15 cellular contexts compared by ENCODE assay signal in genomic region chr13:46586766-46587509, GRCh38. TPM values are rescaled to one million over a fixed set of nuclear protein-coding genes. Genes with fewer than 3 reads are reported as not detected.
DNase-seq lines count a peak whose midpoint lies in the region; ATAC-seq, FAIRE-seq and TF ChIP-seq lines count a peak whose summit lies in the region.
"Had no signal": no experiment of that assay in that cellular context is flagged by ENCODE, and none has a peak within 500 bp of the region (broad histone marks: within the 10 kb centered on the region; RNA-seq: fewer than 3 reads in every experiment).

No MANE protein-coding gene starts in this region.

- no peak overlapping the region for H2AFZ ChIP-seq in OCI-LY7 (ENCODE audit: low read length)

- no peaks in the 10 kb centered on the region for H3K9me3 Mint-ChIP-seq in stimulated activated memory B cell treated with anti-CD40 and anti-IgM and Interleukin-4, amounts not matched to agents 10 μg/mL and 1 μg/mL and 100 μg/mL, for 72 hours
- H3K9me3 Mint-ChIP-seq: activated T-cell treated with anti-CD3 and anti-CD28 coated beads, Interleukin-2, amount 50 U/mL, for 72 hours had no signal

- H3K36me3 ChIP-seq in OCI-LY7 (ENCODE audit: insufficient read depth, low read length) = no peaks in the 10 kb centered on the region
- H3K36me3 ChIP-seq: adrenal gland had no signal

- BruUV-seq in OCI-LY7 (replicated peaks; lab: Mats Ljungman, UMichigan) = no TSS peak

- H3K79me2 ChIP-seq in OCI-LY7 (ENCODE audit: insufficient read depth, low read depth, low read length) = peaks cover 98% of the 10 kb centered on the region

- no peak overlapping the region for H3K4me3 Mint-ChIP-seq in stimulated activated memory B cell treated with anti-CD40 and anti-IgM and Interleukin-4, amounts not matched to agents 10 μg/mL and 1 μg/mL and 100 μg/mL, for 72 hours
- H3K4me3 Mint-ChIP-seq: activated T-cell treated with anti-CD3 and anti-CD28 coated beads, Interleukin-2, amount 50 U/mL, for 72 hours had no signal

- H3K27me3 Mint-ChIP-seq in stimulated activated memory B cell treated with anti-CD40 and anti-IgM and Interleukin-4, amounts not matched to agents 10 μg/mL and 1 μg/mL and 100 μg/mL, for 72 hours = no peaks in the 10 kb centered on the region

- CTCF ChIA-PET in OCI-LY7 (lab: Charles Lee; ENCODE audit: unreplicated experiment) = interaction anchor here (0.9 to 1.2 kb wide), 2 partner anchors 15 to 31 kb away, joined by 4 read pairs; no protein-coding TSS in a partner anchor

- DNase-seq in D721Med (ENCODE audit: insufficient read length, low spot score) (no peak), OCI-LY7 (ENCODE audit: low spot score) (no peak), iris pigment epithelial cell (ENCODE audit: low read depth) (peak; percentile 59), ACHN (no peak), OCI-M2 (lab: John Stamatoyannopoulos, UW; ENCODE audit: unreplicated experiment) (no peak), DMS153 (lab: John Stamatoyannopoulos, UW) (no peak)
- DNase-seq: activated CD4-positive, alpha-beta T cell treated with anti-CD3 and anti-CD28 coated beads, Interleukin-2, amount 50 U/mL, for 1 hour; activated T-cell treated with anti-CD3 and anti-CD28 coated beads, Interleukin-2, amount 50 U/mL, for 72 hours; adrenal gland; dermis blood vessel endothelial cell; mammary epithelial cell; NCI-H1092 treated with DMSO at 0.1 percent for 48 hours; NCI-H2227 treated with DMSO at 0.1 percent for 48 hours; posterior cingulate gyrus had no signal

- TF ChIP-seq CTCF in D721Med (IDR thresholded peaks at IDR 0.05; ENCODE audit: insufficient read depth, missing control alignments) (no peak), OCI-LY7 (conservative IDR thresholded peaks at IDR 0.05; ENCODE audit: low read length) (no peak)

- peak overlapping the region; percentile 87 for H3K4me2 ChIP-seq in OCI-LY7 (ENCODE audit: low read length)

- peak overlapping the region; percentile 78 for H3K27ac ChIP-seq in OCI-LY7 (ENCODE audit: low read depth, low read length, poor library complexity, severe bottlenecking)
- H3K27ac ChIP-seq: adrenal gland had no signal

- FAIRE-seq in D721Med (lab: Jason Lieb, UNC) = peak; percentile 70

- H3K9me2 ChIP-seq in OCI-LY7 (ENCODE audit: insufficient read depth, low read length) = no peaks in the 10 kb centered on the region

- intact Hi-C loops in OCI-LY7 (cut with micrococcal nuclease; ENCODE audit: unreplicated experiment) = no loop called here

- peaks cover 68% of the 10 kb centered on the region for H3K4me1 Mint-ChIP-seq in stimulated activated memory B cell treated with anti-CD40 and anti-IgM and Interleukin-4, amounts not matched to agents 10 μg/mL and 1 μg/mL and 100 μg/mL, for 72 hours

- H3K4me3 ChIP-seq in OCI-LY7 (ENCODE audit: low read depth, low read length, poor library complexity, severe bottlenecking) = peak overlapping the region; percentile 61
- H3K4me3 ChIP-seq: adrenal gland had no signal

- in situ Hi-C loops in ACHN (cut with HindIII; ENCODE audit: low pct_ligation_motif_present, low pct_unique_long_range_greater_than_20kb, low sequenced_read_pairs) = no loop called here

- H3K9me3 ChIP-seq in OCI-LY7 (ENCODE audit: low read length) = no peaks in the 10 kb centered on the region
- H3K9me3 ChIP-seq: adrenal gland had no signal

- peak overlapping the region; percentile 87 for H3K27ac Mint-ChIP-seq in stimulated activated memory B cell treated with anti-CD40 and anti-IgM and Interleukin-4, amounts not matched to agents 10 μg/mL and 1 μg/mL and 100 μg/mL, for 72 hours
- H3K27ac Mint-ChIP-seq: activated T-cell treated with anti-CD3 and anti-CD28 coated beads, Interleukin-2, amount 50 U/mL, for 72 hours had no signal

- ATAC-seq in stimulated activated memory B cell treated with anti-CD40 and anti-IgM and Interleukin-4, amounts not matched to agents 10 μg/mL and 1 μg/mL and 100 μg/mL, for 72 hours = no peak
- ATAC-seq: activated T-cell treated with anti-CD3 and anti-CD28 coated beads, Interleukin-2, amount 50 U/mL, for 72 hours had no signal

- H4K20me1 ChIP-seq in OCI-LY7 (ENCODE audit: insufficient read depth, low read length) = no peaks in the 10 kb centered on the region; the same call in 1 of the 2 replicates

- H3K4me1 ChIP-seq in OCI-LY7 (ENCODE audit: insufficient read depth, low read length, poor library complexity, severe bottlenecking) = peaks cover 97% of the 10 kb centered on the region

- POLR2A ChIA-PET in OCI-LY7 (lab: Charles Lee) = interaction anchor here (0.8 to 5.5 kb wide), 15 partner anchors 8 to 79 kb away, joined by 3 to 59 read pairs (median 5); partner anchors contain the start of gene LRCH1

- H3K36me3 Mint-ChIP-seq in stimulated activated memory B cell treated with anti-CD40 and anti-IgM and Interleukin-4, amounts not matched to agents 10 μg/mL and 1 μg/mL and 100 μg/mL, for 72 hours = no peaks in the 10 kb centered on the region

RNA-seq across cellular contexts. Expression of gene LRCH1, which starts 34.0 kb away (rescaled TPM):
- 14.9 and 16.7 TPM in 2 replicates for total RNA-seq in OCI-LY7 (2014; rRNA removed; shearing (Covaris generic))
- total RNA-seq in OCI-LY7 (2022) = 27.8 and 35.7 TPM in 2 replicates
